9 cellular contexts compared by ENCODE assay signal in genomic region chr17:2949469-2950044, GRCh38.
DNase-seq lines count a peak whose midpoint lies in the region; ATAC-seq and TF ChIP-seq lines count a peak whose summit lies in the region.
"Had no signal": no experiment of that assay in that cellular context is flagged by ENCODE, and none has a peak within 500 bp of the region (broad histone marks: within the 10 kb centered on the region; RNA-seq: fewer than 3 reads in every experiment).

No MANE protein-coding gene starts in this region.

- H3K27me3 ChIP-seq in adipocyte (replicated peaks; ENCODE audit: control insufficient read depth, insufficient read depth, low read length) (peaks cover 5% of the 10 kb centered on the region), foreskin keratinocyte (no peaks in the 10 kb centered on the region), vagina (no peaks in the 10 kb centered on the region)
- H3K27me3 ChIP-seq: breast epithelium had no signal

- no peak overlapping the region for H3K9ac ChIP-seq in adipocyte (ENCODE audit: low read length)

- H3K27ac ChIP-seq in foreskin keratinocyte (no peak overlapping the region), vagina (no peak overlapping the region)
- H3K27ac ChIP-seq: breast epithelium had no signal

- peaks cover 4% of the 10 kb centered on the region for H3K4me1 ChIP-seq in adipocyte (ENCODE audit: control insufficient read depth, insufficient read depth, low read length)
- H3K4me1 ChIP-seq in foreskin keratinocyte, result peaks cover 13% of the 10 kb centered on the region
- H3K4me1 ChIP-seq in vagina, result peaks cover 5% of the 10 kb centered on the region
- H3K4me1 ChIP-seq: breast epithelium had no signal

- ATAC-seq in foreskin keratinocyte, result peak; percentile 93
- ATAC-seq in GM18867 (IDR thresholded peaks at IDR 0.05; ENCODE audit: unreplicated experiment), result no peak

- H3K4me3 ChIP-seq in adipocyte (ENCODE audit: low read length) (no peak overlapping the region), vagina (no peak overlapping the region)
- H3K4me3 ChIP-seq: breast epithelium had no signal

- intact Hi-C loops in vagina (cut with DNase I), result no loop called here

- TF ChIP-seq CTCF in foreskin keratinocyte (conservative IDR thresholded peaks at IDR 0.05) (no peak), vagina (IDR thresholded peaks at IDR 0.05) (no peak)

- H3K9me3 ChIP-seq in adipocyte (ENCODE audit: control insufficient read depth, low read length) (no peaks in the 10 kb centered on the region), vagina (no peaks in the 10 kb centered on the region)
- H3K9me3 ChIP-seq: breast epithelium had no signal

- H3K36me3 ChIP-seq in adipocyte (ENCODE audit: control insufficient read depth, insufficient read depth, low read length, severe bottlenecking) (no peaks in the 10 kb centered on the region), vagina (no peaks in the 10 kb centered on the region)
- H3K36me3 ChIP-seq: breast epithelium had no signal

- peak; percentile 33 for DNase-seq in HCEC 1CT
- peak; percentile 0 for DNase-seq in adipocyte (ENCODE audit: low read depth)
- DNase-seq in foreskin keratinocyte, result peak; percentile 41 to 79
- DNase-seq in renal cortical epithelial cell (ENCODE audit: low read depth), result peak; percentile 77
- no peak for DNase-seq in activated T-cell treated with anti-CD3 and anti-CD28 coated beads for 4 hours
- no peak for DNase-seq in NCI-H446 treated with DMSO at 0.1 percent for 48 hours (lab: John Stamatoyannopoulos, UW)
- DNase-seq in vagina (ENCODE audit: extremely low spot score in 2 of 2), result no peak

- TF ChIP-seq POLR2A in vagina (IDR thresholded peaks at IDR 0.05), result no peak

Comparison
In these comparisons a context has a peak if more than half of its experiments do, and no peak if none do; other contexts are left out.
1. DNase-seq: peak in HCEC 1CT (single experiment), adipocyte (single experiment), foreskin keratinocyte (2 of 2) and renal cortical epithelial cell (single experiment); none in activated T-cell treated with anti-CD3 and anti-CD28 coated beads for 4 hours (single experiment), NCI-H446 treated with DMSO at 0.1 percent for 48 hours (single experiment) and vagina (0 of 2).